Comparison of ENCODE assay signal across 20 cellular contexts in genomic region chr3:81451611-81452010, GRCh38.
DNase-seq lines count a peak whose midpoint lies in the region; ATAC-seq, FAIRE-seq and TF ChIP-seq lines count a peak whose summit lies in the region.
"Had no signal": no experiment of that assay in that cellular context is flagged by ENCODE, and none has a peak within 500 bp of the region (broad histone marks: within the 10 kb centered on the region; RNA-seq: fewer than 3 reads in every experiment).

No MANE protein-coding gene starts in this region.

- H3K4me1 ChIP-seq in A549: peaks cover 14% of the 10 kb centered on the region

- POLR2A ChIA-PET in A549 (lab: Yijun Ruan, JAX): no interaction called here

- H3K27ac Mint-ChIP-seq in nephron progenitor cell: no peak overlapping the region
- H3K27ac Mint-ChIP-seq: activated naive CD4-positive, alpha-beta T cell treated with anti-CD3 and anti-CD28 coated beads for 36 hours; natural killer cell; T-helper 2 cell treated with Interferon-gamma antibody and Interleukin-4, amounts not matched to agents 5 μg/mL and 100 μg/mL, for 36 hours had no signal

- H3K4me2 ChIP-seq in A549: peak overlapping the region; percentile 30
- H3K4me2 ChIP-seq: hepatocyte had no signal

- no peak for FAIRE-seq in A549 (lab: Jason Lieb, UNC)
- FAIRE-seq: G401.6, GM19239 had no signal

- no peaks in the 10 kb centered on the region for H3K4me1 Mint-ChIP-seq in nephron progenitor cell
- H3K4me1 Mint-ChIP-seq: natural killer cell had no signal

- H3K4me3 ChIP-seq in A549 (no peak overlapping the region), astrocyte of the spinal cord (ENCODE audit: low read depth, low read length) (no peak overlapping the region)
- H3K4me3 ChIP-seq: hepatocyte, thyroid gland had no signal

- H3K27ac ChIP-seq in A549: no peak overlapping the region
- H3K27ac ChIP-seq: hepatocyte, thyroid gland had no signal

- TF ChIP-seq CTCF in A549 (IDR thresholded peaks at IDR 0.05): no peak
- no peak for TF ChIP-seq CTCF in astrocyte of the spinal cord (IDR thresholded peaks at IDR 0.05; ENCODE audit: low read depth, low read length)
- TF ChIP-seq CTCF in nephron progenitor cell (IDR thresholded peaks at IDR 0.05): no peak

- ATAC-seq in A549 (no peak; a peak in 1 of 6 replicates), HG02610 (IDR thresholded peaks at IDR 0.05; ENCODE audit: unreplicated experiment) (no peak)
- ATAC-seq: left ventricle myocardium superior, natural killer cell had no signal

- CTCF ChIA-PET in A549 (lab: Yijun Ruan, JAX): interaction anchor here (1.2 to 1.3 kb wide), 2 partner anchors 12 to 40 kb away, joined by 3 read pairs; no protein-coding TSS in a partner anchor

- in situ Hi-C loops in astrocyte of the spinal cord (cut with HindIII; ENCODE audit: low sequenced_read_pairs): no loop called here

- H3K4me3 Mint-ChIP-seq in nephron progenitor cell: no peak overlapping the region
- H3K4me3 Mint-ChIP-seq: activated naive CD4-positive, alpha-beta T cell treated with anti-CD3 and anti-CD28 coated beads for 36 hours; natural killer cell; T-helper 2 cell treated with Interferon-gamma antibody and Interleukin-4, amounts not matched to agents 5 μg/mL and 100 μg/mL, for 36 hours had no signal

- no peak for DNase-seq in A549 (ENCODE audit: low read depth in 1 of 2, low spot score in 1 of 2)
- peak; percentile 93 for DNase-seq in HS-5 (ENCODE audit: low read depth)
- peak; percentile 54 for DNase-seq in astrocyte of the spinal cord (ENCODE audit: low read depth, low spot score)
- DNase-seq in glomerular visceral epithelial cell (ENCODE audit: extremely low spot score): peak; percentile 66
- DNase-seq in nephron progenitor cell: no peak
- no peak for DNase-seq in NK-92 (lab: John Stamatoyannopoulos, UW; ENCODE audit: unreplicated experiment)
- DNase-seq in NCI-H524 (lab: John Stamatoyannopoulos, UW): no peak
- DNase-seq: activated naive CD4-positive, alpha-beta T cell treated with anti-CD3 and anti-CD28 coated beads for 36 hours; central memory CD4-positive, alpha-beta T cell; left ventricle myocardium superior; natural killer cell; NK-92 treated with Interleukin-12 subunit alpha and Interleukin-12 subunit beta, amount 100 ng/mL, for 24 hours; retina; SHP77 treated with DMSO at 0.1 percent for 48 hours; thyroid gland had no signal

- H3K9me3 ChIP-seq in A549: no peaks in the 10 kb centered on the region
- H3K9me3 ChIP-seq: thyroid gland had no signal

- TF ChIP-seq RAD21 in A549 (conservative IDR thresholded peaks at IDR 0.05 in 1 of 2, IDR thresholded peaks at IDR 0.05 in 1 of 2): no peak

- TF ChIP-seq POLR2A in A549 (IDR thresholded peaks at IDR 0.05; ENCODE audit: low read length): no peak

- H3K36me3 Mint-ChIP-seq in nephron progenitor cell (ENCODE audit: low read depth): no peaks in the 10 kb centered on the region
- H3K36me3 Mint-ChIP-seq: natural killer cell had no signal

- TF ChIP-seq EP300 in A549 (IDR thresholded peaks at IDR 0.05): no peak

- H3K27me3 Mint-ChIP-seq in nephron progenitor cell (ENCODE audit: low read depth, poor library complexity): peaks cover 8% of the 10 kb centered on the region

- no peaks in the 10 kb centered on the region for H3K9me3 Mint-ChIP-seq in nephron progenitor cell
- H3K9me3 Mint-ChIP-seq: activated naive CD4-positive, alpha-beta T cell treated with anti-CD3 and anti-CD28 coated beads for 36 hours; T-helper 2 cell treated with Interferon-gamma antibody and Interleukin-4, amounts not matched to agents 5 μg/mL and 100 μg/mL, for 36 hours had no signal

TF ChIP-seq in A549, 52 proteins besides CTCF, POLR2A, EP300 and RAD21:
- no peak for TF ChIP-seq NFE2L2 (conservative IDR thresholded peaks at IDR 0.05; ENCODE audit: low read length)
- no peak for TF ChIP-seq FOSL2 (IDR thresholded peaks at IDR 0.05)
- TF ChIP-seq FOSL2 (CRISPR knock-in tag; IDR thresholded peaks at IDR 0.05): no peak
- TF ChIP-seq HES2 (IDR thresholded peaks at IDR 0.05): no peak
TF ChIP-seq in A549: peak in this region for 0.

Comparison
In these comparisons a context has a peak if more than half of its experiments do, and no peak if none do; other contexts are left out.
1. DNase-seq: peak in HS-5 (single experiment), astrocyte of the spinal cord (single experiment) and glomerular visceral epithelial cell (single experiment); none in A549 (0 of 2), nephron progenitor cell (single experiment), NK-92 (single experiment) and NCI-H524 (0 of 2).